Comparison of ENCODE assay signal across 27 cellular contexts in the genomic region with DNA sequence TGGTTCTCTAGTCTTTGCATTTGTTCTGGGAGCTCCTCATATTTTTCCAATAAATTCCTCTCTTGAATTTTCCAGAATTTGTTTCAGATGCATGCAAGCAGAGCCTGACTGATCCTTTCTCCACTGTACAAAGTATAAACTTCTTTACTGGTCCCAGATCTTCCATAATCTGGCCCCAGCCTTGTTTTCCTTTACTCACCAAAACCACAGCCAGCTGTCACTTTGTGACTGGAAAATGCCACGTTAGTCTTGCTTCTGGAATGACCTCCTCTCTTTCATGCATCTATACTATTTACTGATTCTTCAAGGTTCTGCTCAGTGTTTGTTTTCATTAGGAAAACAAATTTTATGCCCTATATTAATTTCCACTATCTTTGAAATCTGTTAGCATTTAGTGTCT.
"Had no signal": no experiment of that assay in that cellular context is flagged by ENCODE, and none has a peak within 500 bp of the region (broad histone marks: within the 10 kb centered on the region; RNA-seq: fewer than 3 reads in every experiment).

No MANE protein-coding gene starts in this region.

- H3K27ac ChIP-seq: esophagus squamous epithelium, gastroesophageal sphincter, heart left ventricle, right lobe of liver, testis, vagina had no signal

- H3K4me1 ChIP-seq: esophagus squamous epithelium, gastroesophageal sphincter, testis, vagina had no signal

- H3K9me3 Mint-ChIP-seq: activated B cell treated with CpG ODN at 0.5 μM for 24 hours; activated naive CD4-positive, alpha-beta T cell treated with anti-CD3 and anti-CD28 coated beads for 36 hours; endodermal cell; naive thymus-derived CD4-positive, alpha-beta T cell; neural crest cell had no signal

- ATAC-seq: activated CD4-positive, alpha-beta T cell treated with anti-CD3 and anti-CD28 coated beads for 36 hours; gastroesophageal sphincter; heart left ventricle; left cardiac atrium; mucosa of descending colon; naive thymus-derived CD4-positive, alpha-beta T cell; right lobe of liver had no signal

- H3K4me3 ChIP-seq: esophagus squamous epithelium, gastroesophageal sphincter, heart left ventricle, mucosa of descending colon, right lobe of liver, testis, vagina had no signal

- H3K36me3 ChIP-seq: esophagus squamous epithelium, gastroesophageal sphincter, heart left ventricle, right lobe of liver, vagina had no signal

- DNase-seq: activated B cell treated with CpG ODN at 0.5 μM for 24 hours; activated CD4-positive, alpha-beta T cell treated with anti-CD3 and anti-CD28 coated beads for 36 hours; activated CD4-positive, alpha-beta T cell treated with anti-CD3 and anti-CD28 coated beads, Interleukin-2, amount 50 U/mL, for 48 hours; activated effector memory CD4-positive, alpha-beta T cell treated with Interleukin-2 at 50 U/mL for 16 hours; activated naive CD4-positive, alpha-beta T cell treated with anti-CD3 and anti-CD28 coated beads for 36 hours; activated T-cell treated with anti-CD3 and anti-CD28 coated beads, Interleukin-2, amount 50 U/mL, for 48 hours; amygdala; cerebellar nuclear complex; cortex of kidney; endodermal cell; esophagus squamous epithelium; heart left ventricle; islet precursor cell; left cardiac atrium; mucosa of descending colon; naive thymus-derived CD4-positive, alpha-beta T cell; occipital lobe; posterior cingulate gyrus; right lobe of liver; stimulated activated CD4-positive, alpha-beta T cell treated with anti-CD3 and anti-CD28 coated beads, Interleukin-4, amount 100 ng/mL, for 1 hour; stimulated activated naive CD4-positive, alpha-beta T cell; T1000; testis; trophoblast cell had no signal

- H3K27ac Mint-ChIP-seq: activated B cell treated with CpG ODN at 0.5 μM for 24 hours; activated CD4-positive, alpha-beta T cell treated with anti-CD3 and anti-CD28 coated beads for 36 hours; activated naive CD4-positive, alpha-beta T cell treated with anti-CD3 and anti-CD28 coated beads for 36 hours; endodermal cell; naive thymus-derived CD4-positive, alpha-beta T cell had no signal

- H3K4me1 Mint-ChIP-seq: activated B cell treated with CpG ODN at 0.5 μM for 24 hours; activated CD4-positive, alpha-beta T cell treated with anti-CD3 and anti-CD28 coated beads for 36 hours; naive thymus-derived CD4-positive, alpha-beta T cell had no signal

- H3K27me3 ChIP-seq: esophagus squamous epithelium, gastroesophageal sphincter, heart left ventricle, right lobe of liver, testis, vagina had no signal

- H3K4me3 Mint-ChIP-seq: activated B cell treated with CpG ODN at 0.5 μM for 24 hours; activated CD4-positive, alpha-beta T cell treated with anti-CD3 and anti-CD28 coated beads for 36 hours; activated naive CD4-positive, alpha-beta T cell treated with anti-CD3 and anti-CD28 coated beads for 36 hours; endodermal cell; naive thymus-derived CD4-positive, alpha-beta T cell; neural crest cell had no signal

- H3K36me3 Mint-ChIP-seq: naive thymus-derived CD4-positive, alpha-beta T cell had no signal

- H3K9me3 ChIP-seq: esophagus squamous epithelium, gastroesophageal sphincter, heart left ventricle, mucosa of descending colon, right lobe of liver, testis, vagina had no signal
